ENCODE assay signal across 30 cellular contexts in genomic region chr13:60944863-60945262, GRCh38.
"Had no signal": no experiment of that assay in that cellular context is flagged by ENCODE, and none has a peak within 500 bp of the region (broad histone marks: within the 10 kb centered on the region; RNA-seq: fewer than 3 reads in every experiment).

No MANE protein-coding gene starts in this region.

- H3K4me3 Mint-ChIP-seq: activated B cell treated with CpG ODN at 0.5 μM for 24 hours; activated CD4-positive, alpha-beta T cell treated with anti-CD3 and anti-CD28 coated beads for 36 hours; activated naive CD8-positive, alpha-beta T cell; activated T-cell treated with anti-CD3 and anti-CD28 coated beads, Interleukin-2, amount 50 U/mL, for 24 hours; central memory CD8-positive, alpha-beta T cell; effector memory CD8-positive, alpha-beta T cell; immature natural killer cell; naive thymus-derived CD4-positive, alpha-beta T cell; neural progenitor cell; stimulated activated naive B cell treated with anti-CD40 and anti-IgM and Interleukin-4, amounts not matched to agents 10 μg/mL and 1 μg/mL and 100 μg/mL, for 72 hours had no signal

- H3K36me3 Mint-ChIP-seq: activated naive CD8-positive, alpha-beta T cell; immature natural killer cell; naive thymus-derived CD4-positive, alpha-beta T cell; neural progenitor cell; stimulated activated naive B cell treated with anti-CD40 and anti-IgM and Interleukin-4, amounts not matched to agents 10 μg/mL and 1 μg/mL and 100 μg/mL, for 72 hours had no signal

- ATAC-seq: activated CD4-positive, alpha-beta T cell treated with anti-CD3 and anti-CD28 coated beads for 36 hours; effector memory CD8-positive, alpha-beta T cell; left lung; naive thymus-derived CD4-positive, alpha-beta T cell; stimulated activated naive B cell treated with anti-CD40 and anti-IgM and Interleukin-4, amounts not matched to agents 10 μg/mL and 1 μg/mL and 100 μg/mL, for 72 hours had no signal

- H3K27me3 ChIP-seq: adrenal gland, ascending aorta, brain microvascular endothelial cell, colonic mucosa, dorsolateral prefrontal cortex, hepatocyte, left lung, neural progenitor cell, transverse colon, uterus had no signal

- H3K27me3 Mint-ChIP-seq: activated B cell treated with CpG ODN at 0.5 μM for 24 hours; activated CD4-positive, alpha-beta T cell treated with anti-CD3 and anti-CD28 coated beads for 36 hours; activated naive CD8-positive, alpha-beta T cell; activated T-cell treated with anti-CD3 and anti-CD28 coated beads, Interleukin-2, amount 50 U/mL, for 24 hours; central memory CD8-positive, alpha-beta T cell; effector memory CD8-positive, alpha-beta T cell; naive thymus-derived CD4-positive, alpha-beta T cell; stimulated activated naive B cell treated with anti-CD40 and anti-IgM and Interleukin-4, amounts not matched to agents 10 μg/mL and 1 μg/mL and 100 μg/mL, for 72 hours had no signal

- DNase-seq: activated B cell treated with CpG ODN at 0.5 μM for 24 hours; activated CD4-positive, alpha-beta T cell treated with anti-CD3 and anti-CD28 coated beads for 36 hours; activated CD4-positive, alpha-beta T cell treated with anti-CD3 and anti-CD28 coated beads, Interleukin-2, amount 50 U/mL, for 4 hours; activated CD8-positive, alpha-beta memory T cell treated with anti-CD3 and anti-CD28 coated beads for 24 hours; activated CD8-positive, alpha-beta memory T cell treated with anti-CD3 and anti-CD28 coated beads, Interleukin-2, amount 50 U/mL, for 4 hours; activated naive CD4-positive, alpha-beta T cell; activated T-cell treated with anti-CD3 and anti-CD28 coated beads, Interleukin-2, amount 50 U/mL, for 24 hours; brain microvascular endothelial cell; colonic mucosa; dorsolateral prefrontal cortex; effector memory CD8-positive, alpha-beta T cell; foreskin fibroblast; immature natural killer cell; kidney glomerular epithelial cell; left lung; naive thymus-derived CD4-positive, alpha-beta T cell; retina; stimulated activated CD4-positive, alpha-beta T cell treated with anti-CD3 and anti-CD28 coated beads, Interleukin-2, amount 100 ng/mL, for 48 hours; stimulated activated CD8-positive, alpha-beta memory T cell treated with anti-CD3 and anti-CD28 coated beads, Interleukin-4, amount 100 ng/mL, for 48 hours; stimulated activated naive B cell treated with anti-CD40 and anti-IgM and Interleukin-4, amounts not matched to agents 10 μg/mL and 1 μg/mL and 100 μg/mL, for 72 hours; transverse colon; uterus had no signal

- H3K27ac ChIP-seq: adrenal gland, ascending aorta, brain microvascular endothelial cell, colonic mucosa, dorsolateral prefrontal cortex, hepatocyte, left lung, neural progenitor cell, transverse colon, uterus had no signal

- H3K4me2 ChIP-seq: hepatocyte, neural progenitor cell had no signal

- H3K4me1 ChIP-seq: adrenal gland, ascending aorta, colonic mucosa, left lung, neural progenitor cell, transverse colon, uterus had no signal

- H2AFZ ChIP-seq: hepatocyte, neural progenitor cell had no signal

- H3K9me3 Mint-ChIP-seq: neural progenitor cell had no signal

- H3K79me2 ChIP-seq: hepatocyte had no signal

- H3K36me3 ChIP-seq: adrenal gland, ascending aorta, brain microvascular endothelial cell, colonic mucosa, left lung, neural progenitor cell, transverse colon, uterus had no signal

- H3K4me3 ChIP-seq: adrenal gland, ascending aorta, colonic mucosa, dorsolateral prefrontal cortex, hepatocyte, left lung, lung, neural progenitor cell, transverse colon, uterus had no signal

- H3K27ac Mint-ChIP-seq: activated B cell treated with CpG ODN at 0.5 μM for 24 hours; activated CD4-positive, alpha-beta T cell treated with anti-CD3 and anti-CD28 coated beads for 36 hours; activated naive CD8-positive, alpha-beta T cell; activated T-cell treated with anti-CD3 and anti-CD28 coated beads, Interleukin-2, amount 50 U/mL, for 24 hours; activated T-helper 2 cell treated with anti-CD3 and anti-CD28 coated beads, Interferon-gamma antibody, Interleukin-2, Interleukin-4, amounts not matched to agents 10 μg/mL and 5 μg/mL and 100 μg/mL, durations not matched to agents 14 hours and 24 hours and 36 hours; effector memory CD8-positive, alpha-beta T cell; immature natural killer cell; naive thymus-derived CD4-positive, alpha-beta T cell; neural progenitor cell; stimulated activated naive B cell treated with anti-CD40 and anti-IgM and Interleukin-4, amounts not matched to agents 10 μg/mL and 1 μg/mL and 100 μg/mL, for 72 hours had no signal

- H3K4me1 Mint-ChIP-seq: activated B cell treated with CpG ODN at 0.5 μM for 24 hours; activated CD4-positive, alpha-beta T cell treated with anti-CD3 and anti-CD28 coated beads for 36 hours; central memory CD8-positive, alpha-beta T cell; immature natural killer cell; naive thymus-derived CD4-positive, alpha-beta T cell; neural progenitor cell; stimulated activated naive B cell treated with anti-CD40 and anti-IgM and Interleukin-4, amounts not matched to agents 10 μg/mL and 1 μg/mL and 100 μg/mL, for 72 hours had no signal

- H3K9ac ChIP-seq: neural progenitor cell had no signal

- H3K9me3 ChIP-seq: adrenal gland, ascending aorta, colonic mucosa, left lung, uterus had no signal
